ENCODE assay signal across 9 cellular contexts in genomic region chr6:27592107-27592480, GRCh38.
DNase-seq lines count a peak whose midpoint lies in the region; ATAC-seq and TF ChIP-seq lines count a peak whose summit lies in the region.
"Had no signal": no experiment of that assay in that cellular context is flagged by ENCODE, and none has a peak within 500 bp of the region (broad histone marks: within the 10 kb centered on the region; RNA-seq: fewer than 3 reads in every experiment).

No MANE protein-coding gene starts in this region.

- no peaks in the 10 kb centered on the region for H3K36me3 Mint-ChIP-seq in CD4-positive, CD25-positive, alpha-beta regulatory T cell
- H3K36me3 Mint-ChIP-seq in H9 (ENCODE audit: insufficient read depth in 1 of 3, low read depth in 3 of 3): no peaks in the 10 kb centered on the region

- H3K27ac Mint-ChIP-seq in CD4-positive, CD25-positive, alpha-beta regulatory T cell: no peak overlapping the region
- no peak overlapping the region for H3K27ac Mint-ChIP-seq in H9

- H3K14ac ChIP-seq in H9 (ENCODE audit: insufficient read depth, low read length): no peak overlapping the region

- H2BK5ac ChIP-seq in H9 (ENCODE audit: insufficient read length, low read length): no peak overlapping the region

- no peak overlapping the region for H2BK15ac ChIP-seq in H9 (ENCODE audit: low read depth, low read length)

- peak overlapping the region; percentile 97 for H3K4me2 ChIP-seq in H9 (ENCODE audit: insufficient read depth, insufficient read length, low read length)

- H2AK5ac ChIP-seq in H9 (ENCODE audit: insufficient read length, low read length): no peak overlapping the region

- H3K23me2 ChIP-seq in H9 (ENCODE audit: insufficient read length, low read depth, low read length, poor library complexity, severe bottlenecking): peaks cover 22% of the 10 kb centered on the region

- H3K27me3 Mint-ChIP-seq in CD4-positive, CD25-positive, alpha-beta regulatory T cell: peaks cover 53% of the 10 kb centered on the region
- H3K27me3 Mint-ChIP-seq in H9 (ENCODE audit: low read depth): peaks cover 9% of the 10 kb centered on the region

- no peak for TF ChIP-seq POLR2A in gastrocnemius medialis (IDR thresholded peaks at IDR 0.05)

- peaks cover 0 to 2% (median 0%) of the 10 kb centered on the region in 7 donors for H3K9me3 Mint-ChIP-seq in CD4-positive, CD25-positive, alpha-beta regulatory T cell
- no peaks in the 10 kb centered on the region for H3K9me3 Mint-ChIP-seq in H9

- H3K4me1 ChIP-seq in CD4-positive, CD25-positive, alpha-beta regulatory T cell (ENCODE audit: control insufficient read depth, insufficient read depth, low read length, poor library complexity, severe bottlenecking): peaks cover 14% of the 10 kb centered on the region
- H3K4me1 ChIP-seq in H9 (ENCODE audit: insufficient read depth, low read length) (no peaks in the 10 kb centered on the region), foreskin keratinocyte (no peaks in the 10 kb centered on the region), gastrocnemius medialis (peaks cover 0 to 3% of the 10 kb centered on the region in 2 donors)

- H4K20me1 ChIP-seq in H9 (ENCODE audit: control insufficient read depth, insufficient read depth, insufficient read length): no peaks in the 10 kb centered on the region

- H4K8ac ChIP-seq in H9 (replicated peaks; ENCODE audit: insufficient read length, low read depth, low read length): no peak overlapping the region

- no peak for ATAC-seq in CD4-positive, CD25-positive, alpha-beta regulatory T cell (ENCODE audit: low read depth in 2 of 2)
- ATAC-seq in foreskin keratinocyte: peak; percentile 32
- no peak for ATAC-seq in gastrocnemius medialis

- H2BK20ac ChIP-seq in H9 (ENCODE audit: low read depth, low read length, poor library complexity, severe bottlenecking): no peak overlapping the region

- peaks cover 46% of the 10 kb centered on the region for H3K27me3 ChIP-seq in CD4-positive, CD25-positive, alpha-beta regulatory T cell (ENCODE audit: control insufficient read depth, insufficient read depth, low read length)
- H3K27me3 ChIP-seq in H9 (ENCODE audit: insufficient read depth, low read length) (no peaks in the 10 kb centered on the region; the same call in 1 of the 2 replicates), foreskin keratinocyte (peaks cover 3% of the 10 kb centered on the region), gastrocnemius medialis (peaks cover 39 to 63% (median 45%) of the 10 kb centered on the region in 3 donors)

- no peaks in the 10 kb centered on the region for H3K79me1 ChIP-seq in H9 (ENCODE audit: insufficient read depth, low read depth, low read length, poor library complexity, severe bottlenecking)

- in situ Hi-C loops in gastrocnemius medialis (cut with MboI; ENCODE audit: low sequenced_read_pairs in 4 of 4): no loop called here

- no peak overlapping the region for H3K23ac ChIP-seq in H9 (ENCODE audit: insufficient read length, low read depth, low read length)

- TF ChIP-seq CTCF in H9 (conservative IDR thresholded peaks at IDR 0.05): no peak
- TF ChIP-seq CTCF in foreskin keratinocyte (conservative IDR thresholded peaks at IDR 0.05): no peak
- no peak for TF ChIP-seq CTCF in gastrocnemius medialis (IDR thresholded peaks at IDR 0.05 in 4 of 5, conservative IDR thresholded peaks at IDR 0.05 in 1 of 5)

- H2BK120ac ChIP-seq in H9 (ENCODE audit: low read depth, low read length, poor library complexity, severe bottlenecking): no peak overlapping the region

- H3K4ac ChIP-seq in H9 (ENCODE audit: low read depth, low read length): no peak overlapping the region

- H3K36me3 ChIP-seq in CD4-positive, CD25-positive, alpha-beta regulatory T cell (ENCODE audit: control insufficient read depth, insufficient read depth, low read length): no peaks in the 10 kb centered on the region
- no peaks in the 10 kb centered on the region for H3K36me3 ChIP-seq in gastrocnemius medialis
- H3K36me3 ChIP-seq: neutrophil had no signal

- H3T11ph ChIP-seq in H9 (ENCODE audit: low read length): no peak overlapping the region

- WGBS in H9 (ENCODE audit: extremely low coverage, insufficient read length, low lambda C conversion rate): no CpG with 5 or more reads among the region's 13 CpGs

- no peak overlapping the region for H2BK12ac ChIP-seq in H9 (ENCODE audit: insufficient read length, low read depth, low read length)

- H3K79me2 ChIP-seq in H9 (ENCODE audit: insufficient read depth, low read length): no peaks in the 10 kb centered on the region

- H3K27ac ChIP-seq in CD4-positive, CD25-positive, alpha-beta regulatory T cell (ENCODE audit: insufficient read depth, low read length, poor library complexity, severe bottlenecking): no peak overlapping the region
- no peak overlapping the region for H3K27ac ChIP-seq in H9 (ENCODE audit: insufficient read length, low read depth, low read length)
- H3K27ac ChIP-seq in foreskin keratinocyte: no peak overlapping the region
- H3K27ac ChIP-seq in substantia nigra (ENCODE audit: low read depth, low read length, poor library complexity, severe bottlenecking): no peak overlapping the region
- no peak overlapping the region for H3K27ac ChIP-seq in gastrocnemius medialis
- H3K27ac ChIP-seq: neutrophil had no signal

- H3K9ac ChIP-seq in H9 (ENCODE audit: extremely low read depth, insufficient read length, low read length): no peak overlapping the region

- peak overlapping the region; percentile 56 for H3K4me3 ChIP-seq in CD4-positive, CD25-positive, alpha-beta regulatory T cell (ENCODE audit: low read depth, low read length)
- H3K4me3 ChIP-seq in gastrocnemius medialis: peak overlapping the region in 1 of 4 donors; percentile 13

- H3K9me3 ChIP-seq in CD4-positive, CD25-positive, alpha-beta regulatory T cell (ENCODE audit: control insufficient read depth in 2 of 2, low read length in 2 of 2): peaks cover 0 to 2% of the 10 kb centered on the region in 2 experiments
- H3K9me3 ChIP-seq in H9 (ENCODE audit: control insufficient read depth, low read depth, low read length) (no peaks in the 10 kb centered on the region), gastrocnemius medialis (no peaks in the 10 kb centered on the region)
- H3K9me3 ChIP-seq: neutrophil had no signal

- H3K56ac ChIP-seq in H9 (ENCODE audit: insufficient read length, low read depth, low read length): no peak overlapping the region

- H3K4me1 Mint-ChIP-seq in CD4-positive, CD25-positive, alpha-beta regulatory T cell: peaks cover 0 to 4% (median 0%) of the 10 kb centered on the region in 4 donors
- peaks cover 3 to 7% of the 10 kb centered on the region in 2 experiments; a peak in 3 of 4 replicates for H3K4me1 Mint-ChIP-seq in H9

- no peak overlapping the region for H3K4me3 Mint-ChIP-seq in CD4-positive, CD25-positive, alpha-beta regulatory T cell
- H3K4me3 Mint-ChIP-seq in H9: no peak overlapping the region

- no peak for DNase-seq in CD4-positive, CD25-positive, alpha-beta regulatory T cell
- no peak for DNase-seq in H9
- peak; percentile 83 for DNase-seq in OCI-M1 (lab: John Stamatoyannopoulos, UW)
- peak; percentile 25 to 59 for DNase-seq in foreskin keratinocyte
- no peak for DNase-seq in substantia nigra (lab: John Stamatoyannopoulos, UW)
- no peak for DNase-seq in Ammon's horn (ENCODE audit: low spot score)
- no peak for DNase-seq in activated CD4-positive, CD25-positive, alpha-beta regulatory T cell (lab: John Stamatoyannopoulos, UW)
- no peak for DNase-seq in gastrocnemius medialis

- no peak overlapping the region for H3K18ac ChIP-seq in H9 (ENCODE audit: insufficient read length, low read depth, low read length)

- no peak overlapping the region for H4K91ac ChIP-seq in H9 (ENCODE audit: insufficient read length, low read depth, low read length)

- H2AFZ ChIP-seq in H9 (ENCODE audit: low read length): no peak overlapping the region

- intact Hi-C loops in gastrocnemius medialis (cut with DNase I; ENCODE audit: low total_unique reads): no loop called here

- no peak overlapping the region for H4K5ac ChIP-seq in H9 (ENCODE audit: insufficient read length, low read depth, low read length)

Comparison
In these comparisons a context has a peak if more than half of its experiments do, and no peak if none do; other contexts are left out.
1. DNase-seq: peak in OCI-M1 (single experiment) and foreskin keratinocyte (2 of 2); none in CD4-positive, CD25-positive, alpha-beta regulatory T cell (0 of 3), H9 (single experiment), substantia nigra (0 of 49), Ammon's horn (single experiment), activated CD4-positive, CD25-positive, alpha-beta regulatory T cell (0 of 4) and gastrocnemius medialis (0 of 2).